ENCODE assay signal across 18 cellular contexts in the genomic region with DNA sequence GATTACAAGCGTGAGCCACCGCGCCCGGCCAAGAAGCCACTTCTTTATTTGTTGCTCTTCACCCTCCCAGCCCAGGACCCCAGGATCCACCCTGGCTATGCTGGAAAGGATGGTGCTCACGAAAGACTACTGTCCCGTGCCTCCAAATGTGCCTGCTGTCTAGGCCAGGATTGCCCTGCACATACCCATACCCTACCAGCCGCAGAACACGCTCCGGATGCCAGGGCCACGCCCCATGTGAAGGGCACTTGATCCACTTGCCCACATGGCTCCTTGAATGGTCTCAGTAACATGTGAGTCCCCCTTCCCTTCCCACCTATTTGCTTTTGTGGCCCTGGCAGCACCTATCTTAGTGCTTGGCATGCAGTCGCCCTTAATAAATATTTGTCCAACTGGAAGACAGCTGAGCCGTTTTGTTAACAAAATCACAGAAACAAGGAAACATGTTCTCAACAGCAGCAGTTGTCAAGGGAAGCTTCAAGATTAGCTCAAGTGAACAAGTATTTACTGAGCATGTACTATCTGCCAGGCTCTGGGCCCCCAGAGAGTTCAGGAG. TPM values are rescaled to one million over a fixed set of nuclear protein-coding genes. Genes with fewer than 3 reads are reported as not detected.
DNase-seq lines count a peak whose midpoint lies in the region; ATAC-seq and TF ChIP-seq lines count a peak whose summit lies in the region.
"Had no signal": no experiment of that assay in that cellular context is flagged by ENCODE, and none has a peak within 500 bp of the region (broad histone marks: within the 10 kb centered on the region; RNA-seq: fewer than 3 reads in every experiment).

No MANE protein-coding gene starts in this region.

- POLR2A ChIA-PET in activated CD8-positive, alpha-beta T cell treated with anti-CD3 and anti-CD28 coated beads for 36 hours (lab: Charles Lee), result interaction anchor here (0.6 to 1.0 kb wide), 2 partner anchors 10 to 1086 kb away, joined by 3 read pairs; no protein-coding TSS in a partner anchor
- POLR2A ChIA-PET in activated CD8-positive, alpha-beta T cell treated with anti-CD3 and anti-CD28 coated beads, Interleukin-2, amount 10 ng/mL, durations not matched to agents 7 days and 5 days (lab: Charles Lee), result interaction anchor here (0.9 to 1.3 kb wide), 2 partner anchors 9 to 22 kb away, joined by 3 read pairs; no protein-coding TSS in a partner anchor

- no peak for TF ChIP-seq CTCF in activated CD8-positive, alpha-beta T cell treated with anti-CD3 and anti-CD28 coated beads for 36 hours (IDR thresholded peaks at IDR 0.05)
- TF ChIP-seq CTCF in stomach (IDR thresholded peaks at IDR 0.05), result no peak

- no peak overlapping the region for H3K4me3 ChIP-seq in stomach
- H3K4me3 ChIP-seq: A549, GM23248 had no signal

- WGBS in stomach, 5 donors, result 57 to 83% (median 76%) methylated on average over 12 of the region's 12 CpGs

- no peak for DNase-seq in activated CD8-positive, alpha-beta T cell treated with anti-CD3 and anti-CD28 coated beads for 36 hours
- DNase-seq in activated CD8-positive, alpha-beta T cell treated with anti-CD3 and anti-CD28 coated beads, Interleukin-2, amount 10 ng/mL, durations not matched to agents 7 days and 5 days, result no peak
- DNase-seq in NCI-H2029 treated with DMSO at 0.1 percent for 48 hours (lab: John Stamatoyannopoulos, UW), result peak; percentile 53
- no peak for DNase-seq in left lobe of liver (ENCODE audit: low spot score)
- no peak for DNase-seq in stomach
- DNase-seq in A172 (ENCODE audit: low spot score), result no peak
- DNase-seq: GM23248, NCI-H1105, NCI-H187, NCI-H2171, NCI-H510A had no signal

- no peak overlapping the region for H3K4me3 Mint-ChIP-seq in activated CD8-positive, alpha-beta T cell treated with anti-CD3 and anti-CD28 coated beads for 36 hours
- H3K4me3 Mint-ChIP-seq in activated CD8-positive, alpha-beta T cell treated with anti-CD3 and anti-CD28 coated beads, Interleukin-2, amount 10 ng/mL, durations not matched to agents 7 days and 5 days, result no peak overlapping the region

- CTCF ChIA-PET in activated CD8-positive, alpha-beta T cell treated with anti-CD3 and anti-CD28 coated beads for 36 hours (lab: Charles Lee), result interaction anchor here (1.3 to 3.6 kb wide), 4 partner anchors 16 to 23 kb away, joined by 3 to 17 read pairs (median 6); no protein-coding TSS in a partner anchor
- CTCF ChIA-PET in activated CD8-positive, alpha-beta T cell treated with anti-CD3 and anti-CD28 coated beads, Interleukin-2, amount 10 ng/mL, durations not matched to agents 7 days and 5 days (lab: Charles Lee), result interaction anchor here (0.6 to 2.2 kb wide), 4 partner anchors 15 to 24 kb away, joined by 3 to 6 read pairs (median 5); no protein-coding TSS in a partner anchor

- no peak for ATAC-seq in activated CD8-positive, alpha-beta T cell treated with anti-CD3 and anti-CD28 coated beads for 36 hours
- no peak for ATAC-seq in activated CD8-positive, alpha-beta T cell treated with anti-CD3 and anti-CD28 coated beads, Interleukin-2, amount 10 ng/mL, durations not matched to agents 7 days and 5 days
- ATAC-seq in left lobe of liver, result peak; percentile 60
- ATAC-seq in GM21737 (IDR thresholded peaks at IDR 0.05; ENCODE audit: unreplicated experiment), result no peak
- ATAC-seq in HG02763 (IDR thresholded peaks at IDR 0.05; ENCODE audit: unreplicated experiment), result no peak
- ATAC-seq: HCT116 had no signal

- peaks cover 26% of the 10 kb centered on the region for H3K4me1 Mint-ChIP-seq in activated CD8-positive, alpha-beta T cell treated with anti-CD3 and anti-CD28 coated beads for 36 hours (ENCODE audit: low read depth)
- H3K4me1 Mint-ChIP-seq in activated CD8-positive, alpha-beta T cell treated with anti-CD3 and anti-CD28 coated beads, Interleukin-2, amount 10 ng/mL, durations not matched to agents 7 days and 5 days (ENCODE audit: low read depth), result peaks cover 19% of the 10 kb centered on the region

- TF ChIP-seq POLR2A in stomach (IDR thresholded peaks at IDR 0.05), result no peak

- no peaks in the 10 kb centered on the region for H3K36me3 ChIP-seq in stomach

- H3K9me3 Mint-ChIP-seq in activated CD8-positive, alpha-beta T cell treated with anti-CD3 and anti-CD28 coated beads for 36 hours, result no peaks in the 10 kb centered on the region
- H3K9me3 Mint-ChIP-seq in activated CD8-positive, alpha-beta T cell treated with anti-CD3 and anti-CD28 coated beads, Interleukin-2, amount 10 ng/mL, durations not matched to agents 7 days and 5 days (ENCODE audit: insufficient read depth), result no peaks in the 10 kb centered on the region

- TF ChIP-seq EP300 in stomach (IDR thresholded peaks at IDR 0.05), result no peak

- intact Hi-C loops in activated CD8-positive, alpha-beta T cell treated with anti-CD3 and anti-CD28 coated beads for 36 hours (cut with micrococcal nuclease), result no loop called here
- intact Hi-C loops in stomach (cut with DNase I; ENCODE audit: low total_unique reads), result no loop called here

- H3K4me1 ChIP-seq in stomach, result peaks cover 0 to 21% (median 2%) of the 10 kb centered on the region in 4 donors
- H3K4me1 ChIP-seq: A549 had no signal

- no peaks in the 10 kb centered on the region for H3K9me3 ChIP-seq in stomach
- H3K9me3 ChIP-seq: A549 had no signal

- peak overlapping the region in 3 of 5 donors; percentile 28 to 53 (median 53) for H3K27ac ChIP-seq in stomach
- H3K27ac ChIP-seq: GM23248 had no signal

- no peaks in the 10 kb centered on the region for H3K27me3 ChIP-seq in stomach

- peak overlapping the region; percentile 39 for H3K27ac Mint-ChIP-seq in activated CD8-positive, alpha-beta T cell treated with anti-CD3 and anti-CD28 coated beads for 36 hours
- no peak overlapping the region for H3K27ac Mint-ChIP-seq in activated CD8-positive, alpha-beta T cell treated with anti-CD3 and anti-CD28 coated beads, Interleukin-2, amount 10 ng/mL, durations not matched to agents 7 days and 5 days

- peaks cover 2% of the 10 kb centered on the region for H3K27me3 Mint-ChIP-seq in activated CD8-positive, alpha-beta T cell treated with anti-CD3 and anti-CD28 coated beads for 36 hours
- H3K27me3 Mint-ChIP-seq in activated CD8-positive, alpha-beta T cell treated with anti-CD3 and anti-CD28 coated beads, Interleukin-2, amount 10 ng/mL, durations not matched to agents 7 days and 5 days (ENCODE audit: low read depth), result no peaks in the 10 kb centered on the region
- H3K27me3 Mint-ChIP-seq: CD4-positive, alpha-beta memory T cell had no signal

- no peaks in the 10 kb centered on the region for H3K36me3 Mint-ChIP-seq in activated CD8-positive, alpha-beta T cell treated with anti-CD3 and anti-CD28 coated beads for 36 hours (ENCODE audit: low read depth)
- H3K36me3 Mint-ChIP-seq in activated CD8-positive, alpha-beta T cell treated with anti-CD3 and anti-CD28 coated beads, Interleukin-2, amount 10 ng/mL, durations not matched to agents 7 days and 5 days (ENCODE audit: low read depth), result no peaks in the 10 kb centered on the region
- H3K36me3 Mint-ChIP-seq: CD4-positive, alpha-beta memory T cell had no signal

RNA-seq across cellular contexts. Expression of a gene that starts 13.8 kb away (rescaled TPM):
- under 1 TPM; 0.34 to 0.45 TPM for total RNA-seq in activated CD8-positive, alpha-beta T cell treated with anti-CD3 and anti-CD28 coated beads for 36 hours
- total RNA-seq in activated CD8-positive, alpha-beta T cell treated with anti-CD3 and anti-CD28 coated beads, Interleukin-2, amount 10 ng/mL, durations not matched to agents 7 days and 5 days, result under 1 TPM; 0.21 to 0.29 TPM
- total RNA-seq in left lobe of liver (1.3 TPM), stomach (1 to 10 TPM; 1.2 to 8.0 (median 3.8) TPM)
- 1 to 10 TPM in 2 of 3 donors, under 1 TPM in 1; 0.31 to 1.8 (median 1.5) TPM for polyA plus RNA-seq in stomach
- not detected in 2 replicates for total RNA-seq in A172 (2014; rRNA removed; shearing (Covaris generic))
- total RNA-seq: HT1080 had no signal
- polyA plus RNA-seq: A549, GM23248 had no signal

RNA-seq across cellular contexts. Expression of a gene that starts 14.2 kb away (rescaled TPM):
- total RNA-seq in activated CD8-positive, alpha-beta T cell treated with anti-CD3 and anti-CD28 coated beads for 36 hours, result under 1 TPM; 0.29 to 0.59 TPM
- not detected for total RNA-seq in activated CD8-positive, alpha-beta T cell treated with anti-CD3 and anti-CD28 coated beads, Interleukin-2, amount 10 ng/mL, durations not matched to agents 7 days and 5 days
- not detected for total RNA-seq in left lobe of liver
- 1 to 10 TPM in 1 of 5 donors, under 1 TPM in 1, not detected in 3; 0.73 to 1.3 TPM for total RNA-seq in stomach
- polyA plus RNA-seq in stomach, result under 1 TPM in 1 of 3 donors, not detected in 2; 0.43 TPM
- not detected in 2 replicates for total RNA-seq in A172 (2014; rRNA removed; shearing (Covaris generic))
- total RNA-seq: CD4-positive, alpha-beta memory T cell; Daoy; GM23248; HT1080 had no signal
- polyA plus RNA-seq: A549; CD4-positive, alpha-beta memory T cell; GM23248 had no signal

RNA-seq across cellular contexts. Expression of a gene that starts 33.0 kb away (rescaled TPM):
- not detected for total RNA-seq in activated CD8-positive, alpha-beta T cell treated with anti-CD3 and anti-CD28 coated beads for 36 hours
- not detected for total RNA-seq in activated CD8-positive, alpha-beta T cell treated with anti-CD3 and anti-CD28 coated beads, Interleukin-2, amount 10 ng/mL, durations not matched to agents 7 days and 5 days
- total RNA-seq in left lobe of liver (not detected), stomach (1 to 10 TPM in 1 of 5 donors, under 1 TPM in 1, not detected in 3; 0.18 to 6.4 TPM)
- not detected for polyA plus RNA-seq in stomach
- not detected in 2 replicates for total RNA-seq in A172 (2014; rRNA removed; shearing (Covaris generic))
- total RNA-seq: CD4-positive, alpha-beta memory T cell; Daoy; GM23248; HT1080 had no signal
- polyA plus RNA-seq: A549; CD4-positive, alpha-beta memory T cell; GM23248 had no signal

RNA-seq across cellular contexts. Expression of a gene that starts 52.8 kb away (rescaled TPM):
- not detected for total RNA-seq in activated CD8-positive, alpha-beta T cell treated with anti-CD3 and anti-CD28 coated beads for 36 hours
- total RNA-seq in activated CD8-positive, alpha-beta T cell treated with anti-CD3 and anti-CD28 coated beads, Interleukin-2, amount 10 ng/mL, durations not matched to agents 7 days and 5 days, result not detected
- total RNA-seq in left lobe of liver, result not detected
- total RNA-seq in stomach, result not detected
- under 1 TPM in 1 of 3 donors, not detected in 2; 0.23 TPM for polyA plus RNA-seq in stomach
- total RNA-seq in A172 (2014; rRNA removed; shearing (Covaris generic)), result not detected in 2 replicates
- total RNA-seq: CD4-positive, alpha-beta memory T cell; Daoy; GM23248; HT1080 had no signal
- polyA plus RNA-seq: A549, GM23248 had no signal
